1 cellular context compared by ENCODE assay signal in the genomic region with DNA sequence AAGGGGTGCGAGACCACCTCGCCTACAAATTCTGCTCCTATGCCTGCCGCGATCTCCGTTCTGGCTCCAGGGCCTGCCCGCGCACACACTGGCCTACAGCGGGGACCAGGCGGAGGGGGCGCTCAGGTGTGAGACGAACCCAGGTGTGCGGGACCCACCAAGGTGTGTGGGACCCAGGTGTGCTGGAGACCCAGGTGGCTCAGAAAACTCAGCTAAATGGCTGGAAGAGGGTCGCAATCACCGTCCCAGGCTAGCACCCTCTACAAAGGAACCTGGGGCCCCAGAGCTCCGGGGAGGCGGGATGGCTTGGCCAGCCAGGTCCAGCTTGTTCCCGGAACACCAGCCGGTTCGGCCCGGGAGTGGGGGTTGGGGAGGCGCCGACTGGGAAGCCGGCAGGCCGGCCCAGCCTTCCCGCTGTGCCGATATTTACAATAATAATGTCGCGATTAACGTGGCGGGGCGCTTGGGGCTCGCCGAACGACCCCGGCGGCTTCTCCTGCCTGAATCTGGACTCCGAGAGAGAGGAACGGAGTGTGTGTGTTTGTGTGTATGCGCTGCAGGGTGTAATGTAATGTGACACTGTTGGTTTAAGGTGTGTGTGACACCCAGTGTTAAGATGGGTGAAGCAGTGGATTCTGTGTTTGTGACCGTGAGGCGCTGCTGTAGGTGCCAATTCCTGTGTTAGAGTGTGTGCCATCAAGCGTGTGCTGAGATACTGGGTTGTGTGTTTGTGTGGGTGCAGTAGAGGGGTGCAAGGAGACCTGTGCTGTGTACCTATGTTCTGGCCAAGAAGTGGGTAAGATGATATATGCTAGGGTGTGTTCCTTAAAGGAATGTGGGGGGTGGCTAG.
TF ChIP-seq lines count a peak whose summit lies in the region.

No MANE protein-coding gene starts in this region.

TF ChIP-seq in endothelial cell of umbilical vein, 7 proteins besides CTCF, POLR2A, EP300 and RAD21:
- TF ChIP-seq POLR2AphosphoS5 (IDR thresholded peaks at IDR 0.05; ENCODE audit: insufficient read depth, low read depth, low read length) (no peak), EZH2 (IDR thresholded peaks at IDR 0.05; ENCODE audit: borderline replicate concordance, low read depth, low read length, severe bottlenecking) (no peak), JUN (IDR thresholded peaks at IDR 0.05; ENCODE audit: borderline replicate concordance, insufficient read depth, insufficient read length, low read depth) (no peak), FOS (IDR thresholded peaks at IDR 0.05; ENCODE audit: borderline replicate concordance, insufficient read depth, low read length) (no peak), GATA2 (IDR thresholded peaks at IDR 0.05; ENCODE audit: insufficient read depth, insufficient read length, low read depth, low read length) (no peak), MYC (IDR thresholded peaks at IDR 0.05; ENCODE audit: low read depth, low read length) (no peak)
- TF ChIP-seq, protein P1, sequence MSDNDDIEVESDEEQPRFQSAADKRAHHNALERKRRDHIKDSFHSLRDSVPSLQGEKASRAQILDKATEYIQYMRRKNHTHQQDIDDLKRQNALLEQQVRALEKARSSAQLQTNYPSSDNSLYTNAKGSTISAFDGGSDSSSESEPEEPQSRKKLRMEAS (IDR thresholded peaks at IDR 0.05; ENCODE audit: insufficient read depth, insufficient read length): no peak
